Comparison of ENCODE assay signal across 2 cellular contexts in the genomic region with DNA sequence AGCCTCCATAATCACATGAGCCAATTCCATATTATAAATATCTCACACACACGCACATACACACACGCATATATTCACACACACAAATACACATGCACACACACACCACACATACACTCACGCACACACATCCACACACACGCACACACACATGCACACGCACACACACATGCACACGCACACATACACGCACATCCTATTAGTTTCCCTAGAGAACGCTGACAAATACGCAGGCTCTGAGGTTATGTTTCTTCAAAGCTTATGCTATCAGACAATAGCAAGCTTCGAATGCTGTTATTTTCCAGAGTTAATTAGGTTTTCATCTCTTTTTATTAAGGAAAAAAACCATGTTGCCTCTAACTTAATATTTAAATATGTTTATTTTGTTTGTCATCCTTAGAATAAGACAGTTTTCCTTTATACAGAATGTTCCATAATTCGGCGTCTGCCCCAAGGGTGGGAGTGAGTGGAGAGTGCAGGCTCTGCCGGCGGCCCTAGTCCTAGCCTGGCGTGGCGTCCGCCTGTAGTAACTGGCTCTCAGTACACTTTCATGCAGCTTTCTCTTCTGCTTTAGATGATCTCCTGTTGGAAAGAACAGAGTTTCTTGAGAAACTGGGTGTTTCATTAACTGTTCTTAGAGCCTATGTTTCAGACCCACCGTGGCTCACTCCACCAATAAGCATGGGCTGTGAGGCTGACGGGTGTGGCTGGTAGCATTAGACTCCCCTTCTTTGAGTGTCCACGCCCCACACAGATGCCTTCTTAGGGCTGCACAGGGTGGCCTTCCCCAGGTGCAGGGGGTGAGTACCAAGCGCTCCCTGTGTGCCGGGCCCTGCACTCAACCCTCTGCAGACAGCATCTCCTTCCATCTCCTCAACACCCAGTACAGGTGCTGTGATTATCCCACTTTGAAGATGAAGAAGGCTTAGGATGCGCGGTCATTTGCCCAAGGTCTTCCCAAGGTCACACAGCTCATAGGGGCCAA.
TF ChIP-seq lines count a peak whose summit lies in the region.

No MANE protein-coding gene starts in this region.

TF ChIP-seq in GM12891, 5 proteins besides CTCF, POLR2A, EP300 and RAD21:
- TF ChIP-seq POLR2AphosphoS5 (IDR thresholded peaks at IDR 0.05; ENCODE audit: low read depth, low read length), result no peak
- no peak for TF ChIP-seq SPI1 (IDR thresholded peaks at IDR 0.05; ENCODE audit: low read depth, low read length)
- no peak for TF ChIP-seq PAX5 (IDR thresholded peaks at IDR 0.05; ENCODE audit: insufficient read depth, low read length, severe bottlenecking)
- TF ChIP-seq TAF1 (IDR thresholded peaks at IDR 0.05; ENCODE audit: low read depth, low read length), result no peak
- no peak for TF ChIP-seq POU2F2 (IDR thresholded peaks at IDR 0.05; ENCODE audit: low read depth, low read length)

TF ChIP-seq in IMR-90, 13 proteins besides CTCF, POLR2A, EP300 and RAD21:
- TF ChIP-seq MXI1 (IDR thresholded peaks at IDR 0.05; ENCODE audit: borderline replicate concordance, low read depth, low read length) (no peak), ELK1 (IDR thresholded peaks at IDR 0.05; ENCODE audit: borderline replicate concordance, low read depth, low read length) (no peak), MAFK (IDR thresholded peaks at IDR 0.05; ENCODE audit: low read depth, low read length) (no peak)
